Comparison of ENCODE assay signal across 13 cellular contexts in the genomic region with DNA sequence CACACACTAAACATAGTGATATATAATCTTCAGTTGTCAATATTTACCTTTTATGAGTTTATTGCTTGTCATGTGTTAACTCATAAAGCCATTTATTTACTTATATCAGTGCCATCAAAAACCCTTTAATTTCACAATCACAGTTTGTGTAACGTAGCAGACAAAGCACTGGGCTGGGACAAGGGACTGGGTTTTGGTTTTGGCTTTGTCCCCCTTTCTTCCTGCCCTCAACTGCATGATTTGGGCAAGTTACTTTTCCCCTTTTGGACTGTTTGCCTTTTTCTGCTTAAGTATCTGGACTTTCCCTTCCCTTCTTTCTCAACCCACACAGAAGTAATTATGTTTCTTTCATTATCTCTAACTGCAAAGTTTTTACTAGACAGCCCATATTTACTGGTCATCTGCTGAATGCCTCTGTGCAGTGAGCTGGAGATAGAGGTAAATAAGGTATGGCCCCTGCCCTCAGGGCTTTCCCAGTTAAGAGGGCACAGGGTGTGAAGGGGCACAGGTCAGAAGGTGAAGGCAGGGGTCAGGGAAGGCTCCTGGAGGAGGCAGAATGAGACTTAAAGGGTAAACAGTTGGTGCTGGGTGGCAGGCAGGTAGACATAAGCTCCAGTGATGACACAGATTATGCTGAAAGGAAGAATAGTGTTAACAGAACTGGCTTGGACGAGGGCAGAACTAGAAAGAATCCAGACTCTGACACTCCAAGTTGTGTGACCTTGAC. TPM values are rescaled to one million over a fixed set of nuclear protein-coding genes. Genes with fewer than 3 reads are reported as not detected.
DNase-seq lines count a peak whose midpoint lies in the region; ATAC-seq and TF ChIP-seq lines count a peak whose summit lies in the region.
"Had no signal": no experiment of that assay in that cellular context is flagged by ENCODE, and none has a peak within 500 bp of the region (broad histone marks: within the 10 kb centered on the region; RNA-seq: fewer than 3 reads in every experiment).

No MANE protein-coding gene starts in this region.

- no peaks in the 10 kb centered on the region for H3K27me3 ChIP-seq in upper lobe of right lung
- H3K27me3 ChIP-seq: brain microvascular endothelial cell had no signal

- H3K4me3 ChIP-seq in upper lobe of right lung, result no peak overlapping the region

- CTCF ChIA-PET in activated naive CD4-positive, alpha-beta T cell treated with anti-CD3 and anti-CD28 coated beads, Interleukin-2, amount 10 ng/mL, durations not matched to agents 7 days and 5 days (lab: Charles Lee), result no interaction called here

- H3K36me3 ChIP-seq in upper lobe of right lung, result no peaks in the 10 kb centered on the region
- H3K36me3 ChIP-seq: brain microvascular endothelial cell had no signal

- H3K36me3 Mint-ChIP-seq in activated naive CD8-positive, alpha-beta T cell, result peaks cover 6% of the 10 kb centered on the region
- H3K36me3 Mint-ChIP-seq in activated naive CD8-positive, alpha-beta T cell treated with anti-CD3 and anti-CD28 coated beads for 36 hours, result peaks cover 3% of the 10 kb centered on the region
- H3K36me3 Mint-ChIP-seq in T-helper 17 cell (ENCODE audit: low read depth), result peaks cover 3% of the 10 kb centered on the region
- no peaks in the 10 kb centered on the region for H3K36me3 Mint-ChIP-seq in activated naive CD4-positive, alpha-beta T cell treated with anti-CD3 and anti-CD28 coated beads, Interleukin-2, amount 10 ng/mL, durations not matched to agents 7 days and 5 days

- peaks cover 13% of the 10 kb centered on the region for H3K4me1 ChIP-seq in upper lobe of right lung

- peak overlapping the region; percentile 11 for H3K27ac Mint-ChIP-seq in activated naive CD8-positive, alpha-beta T cell
- H3K27ac Mint-ChIP-seq in activated naive CD8-positive, alpha-beta T cell treated with anti-CD3 and anti-CD28 coated beads for 36 hours, result no peak overlapping the region
- H3K27ac Mint-ChIP-seq in T-helper 17 cell, result peak overlapping the region; percentile 70
- H3K27ac Mint-ChIP-seq in activated naive CD4-positive, alpha-beta T cell treated with anti-CD3 and anti-CD28 coated beads, Interleukin-2, amount 10 ng/mL, durations not matched to agents 7 days and 5 days, result no peak overlapping the region

- intact Hi-C loops in upper lobe of right lung (cut with DNase I), result no loop called here

- peak; percentile 36 for ATAC-seq in HG02763 (IDR thresholded peaks at IDR 0.05; ENCODE audit: unreplicated experiment)
- peak; percentile 30 for ATAC-seq in T-helper 17 cell
- peak; percentile 42 for ATAC-seq in upper lobe of right lung

- H3K4me1 Mint-ChIP-seq in activated naive CD8-positive, alpha-beta T cell (ENCODE audit: low read depth), result peaks cover 11% of the 10 kb centered on the region
- peaks cover 26% of the 10 kb centered on the region for H3K4me1 Mint-ChIP-seq in activated naive CD8-positive, alpha-beta T cell treated with anti-CD3 and anti-CD28 coated beads for 36 hours
- peaks cover 17% of the 10 kb centered on the region for H3K4me1 Mint-ChIP-seq in T-helper 17 cell
- peaks cover 3% of the 10 kb centered on the region for H3K4me1 Mint-ChIP-seq in activated naive CD4-positive, alpha-beta T cell treated with anti-CD3 and anti-CD28 coated beads, Interleukin-2, amount 10 ng/mL, durations not matched to agents 7 days and 5 days

- DNase-seq in activated naive CD8-positive, alpha-beta T cell treated with anti-CD3 and anti-CD28 coated beads for 36 hours, result no peak
- DNase-seq in T-helper 17 cell (no peak), upper lobe of right lung (no peak), NCI-H748 treated with DMSO at 0.1 percent for 48 hours (lab: John Stamatoyannopoulos, UW) (no peak), epidermal melanocyte (ENCODE audit: insufficient read length, low spot score) (no peak)
- DNase-seq in activated naive CD4-positive, alpha-beta T cell treated with anti-CD3 and anti-CD28 coated beads, Interleukin-2, amount 10 ng/mL, durations not matched to agents 7 days and 5 days, result no peak
- DNase-seq: activated CD4-positive, alpha-beta T cell treated with anti-CD3 and anti-CD28 coated beads, Interleukin-2, amount 50 U/mL, for 48 hours; brain microvascular endothelial cell; NCI-H1048; posterior cingulate gyrus; SHP77 treated with DMSO at 0.1 percent for 48 hours had no signal

- H3K27ac ChIP-seq in upper lobe of right lung, result no peak overlapping the region
- H3K27ac ChIP-seq: brain microvascular endothelial cell had no signal

- H3K4me3 Mint-ChIP-seq in activated naive CD8-positive, alpha-beta T cell, result no peak overlapping the region
- H3K4me3 Mint-ChIP-seq in activated naive CD8-positive, alpha-beta T cell treated with anti-CD3 and anti-CD28 coated beads for 36 hours, result no peak overlapping the region
- H3K4me3 Mint-ChIP-seq in T-helper 17 cell, result peak overlapping the region; percentile 66
- no peak overlapping the region for H3K4me3 Mint-ChIP-seq in activated naive CD4-positive, alpha-beta T cell treated with anti-CD3 and anti-CD28 coated beads, Interleukin-2, amount 10 ng/mL, durations not matched to agents 7 days and 5 days

- H3K9me3 ChIP-seq in T-helper 17 cell (ENCODE audit: control insufficient read depth, low read length, poor library complexity, severe bottlenecking) (no peaks in the 10 kb centered on the region), upper lobe of right lung (no peaks in the 10 kb centered on the region)

- no peaks in the 10 kb centered on the region for H3K27me3 Mint-ChIP-seq in activated naive CD8-positive, alpha-beta T cell
- no peaks in the 10 kb centered on the region for H3K27me3 Mint-ChIP-seq in activated naive CD8-positive, alpha-beta T cell treated with anti-CD3 and anti-CD28 coated beads for 36 hours
- no peaks in the 10 kb centered on the region for H3K27me3 Mint-ChIP-seq in T-helper 17 cell
- no peaks in the 10 kb centered on the region for H3K27me3 Mint-ChIP-seq in activated naive CD4-positive, alpha-beta T cell treated with anti-CD3 and anti-CD28 coated beads, Interleukin-2, amount 10 ng/mL, durations not matched to agents 7 days and 5 days

- no peaks in the 10 kb centered on the region for H3K9me3 Mint-ChIP-seq in activated naive CD8-positive, alpha-beta T cell (ENCODE audit: low read depth)
- H3K9me3 Mint-ChIP-seq in activated naive CD8-positive, alpha-beta T cell treated with anti-CD3 and anti-CD28 coated beads for 36 hours, result no peaks in the 10 kb centered on the region
- peaks cover 2% of the 10 kb centered on the region for H3K9me3 Mint-ChIP-seq in activated naive CD4-positive, alpha-beta T cell treated with anti-CD3 and anti-CD28 coated beads, Interleukin-2, amount 10 ng/mL, durations not matched to agents 7 days and 5 days

- TF ChIP-seq CTCF in upper lobe of right lung (IDR thresholded peaks at IDR 0.05), result no peak

RNA-seq across cellular contexts. Expression of a gene that starts 14.8 kb away (rescaled TPM):
- total RNA-seq in activated naive CD8-positive, alpha-beta T cell treated with anti-CD3 and anti-CD28 coated beads for 36 hours, result 10 to 100 TPM; 51.2 to 54.0 TPM
- total RNA-seq in T-helper 17 cell (100 to 1,000 TPM; 118 to 133 TPM), upper lobe of right lung (101 TPM)

Comparison
In these comparisons a context has a peak if more than half of its experiments do, and no peak if none do; other contexts are left out.
1. H3K27ac Mint-ChIP-seq: peak in activated naive CD8-positive, alpha-beta T cell (single experiment) and T-helper 17 cell (single experiment); none in activated naive CD8-positive, alpha-beta T cell treated with anti-CD3 and anti-CD28 coated beads for 36 hours (single experiment) and activated naive CD4-positive, alpha-beta T cell treated with anti-CD3 and anti-CD28 coated beads, Interleukin-2, amount 10 ng/mL, durations not matched to agents 7 days and 5 days (single experiment).
2. Peak in every context shown above with its lines, with median percentiles within 50 percentile points of each other: ATAC-seq.